Comparison of ENCODE assay signal across 8 cellular contexts in the genomic region with DNA sequence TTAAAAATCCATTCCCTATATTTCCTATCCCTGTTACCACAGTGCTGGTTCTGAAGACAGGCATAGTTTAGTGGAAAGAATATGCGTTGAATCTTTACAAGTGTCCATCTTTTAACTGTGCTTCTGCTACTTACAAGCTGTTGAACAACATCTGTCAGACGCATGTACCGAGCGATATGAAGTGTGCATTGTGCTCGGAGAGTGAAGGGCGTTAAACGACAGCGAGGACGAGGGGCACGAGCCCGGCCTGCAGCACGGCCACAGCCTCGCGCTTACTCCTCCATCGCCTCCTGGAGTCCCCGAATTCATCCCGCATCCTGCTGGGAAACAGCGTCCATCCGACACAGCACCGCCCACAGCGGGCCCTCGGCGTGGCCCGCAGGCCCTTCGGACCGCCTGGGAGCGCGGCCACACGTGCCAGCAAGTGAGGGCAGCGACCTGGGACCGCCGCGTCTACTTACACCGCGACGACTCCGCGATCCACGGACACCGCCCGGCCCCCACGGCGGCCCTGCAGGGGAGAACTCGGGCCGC. TPM values are rescaled to one million over a fixed set of nuclear protein-coding genes. Genes with fewer than 3 reads are reported as not detected.
DNase-seq lines count a peak whose midpoint lies in the region; ATAC-seq and TF ChIP-seq lines count a peak whose summit lies in the region.

No MANE protein-coding gene starts in this region.

- H3K9ac ChIP-seq in endodermal cell (ENCODE audit: extremely low read depth, low read length, poor library complexity, severe bottlenecking) (peak overlapping the region; percentile 94), mucosa of rectum (ENCODE audit: low read depth in 1 of 2, low read length in 2 of 2) (peak overlapping the region; percentile 95 to 96)

- TF ChIP-seq CTCF in BJ (IDR thresholded peaks at IDR 0.05; ENCODE audit: insufficient read depth, low read depth, low read length) (no peak; the same call in 1 of the 2 replicates), endodermal cell (conservative IDR thresholded peaks at IDR 0.05) (no peak)

- no peaks in the 10 kb centered on the region for H3K27me3 Mint-ChIP-seq in endodermal cell (ENCODE audit: insufficient read depth)

- peaks cover 37% of the 10 kb centered on the region for H3K36me3 Mint-ChIP-seq in endodermal cell (ENCODE audit: low read depth)

- CTCF ChIA-PET in BJ (lab: Yijun Ruan, JAX): no interaction called here

- H3K4me1 ChIP-seq in endodermal cell (ENCODE audit: control insufficient read depth, insufficient read depth, low read length): no peaks in the 10 kb centered on the region
- peaks cover 9 to 17% of the 10 kb centered on the region in 2 donors for H3K4me1 ChIP-seq in mucosa of rectum (ENCODE audit: control insufficient read depth in 2 of 2, insufficient read depth in 2 of 2, low read length in 2 of 2)

- H3K9me3 Mint-ChIP-seq in endodermal cell: no peaks in the 10 kb centered on the region

- H3K27ac ChIP-seq in endodermal cell (ENCODE audit: low read depth, low read length) (peak overlapping the region; percentile 95), mucosa of rectum (ENCODE audit: low read depth in 2 of 2, low read length in 2 of 2) (peak overlapping the region; percentile 99)

- H3K27me3 ChIP-seq in BJ (ENCODE audit: control insufficient read depth, insufficient read depth, low read length) (no peaks in the 10 kb centered on the region), endodermal cell (ENCODE audit: control insufficient read depth, insufficient read depth, low read length, poor library complexity, severe bottlenecking) (no peaks in the 10 kb centered on the region), mucosa of rectum (ENCODE audit: control insufficient read depth in 2 of 2, insufficient read depth in 2 of 2, low read length in 2 of 2) (no peaks in the 10 kb centered on the region)

- H3K36me3 ChIP-seq in BJ (ENCODE audit: control insufficient read depth, insufficient read depth, low read length) (0 out of 2 replicates have a peak, but pooled peaks cover 2% of the 10 kb centered on the region), endodermal cell (ENCODE audit: control insufficient read depth, insufficient read depth, low read length) (peaks cover 56% of the 10 kb centered on the region), mucosa of rectum (ENCODE audit: control insufficient read depth in 2 of 2, insufficient read depth in 2 of 2, low read length in 2 of 2) (peaks cover 4 to 16% of the 10 kb centered on the region in 2 donors)

- ATAC-seq in GM18909 (IDR thresholded peaks at IDR 0.05; ENCODE audit: poor library complexity, unreplicated experiment) (peak; percentile 9), HG03280 (IDR thresholded peaks at IDR 0.05; ENCODE audit: unreplicated experiment) (peak; percentile 9)

- H3K27ac Mint-ChIP-seq in endodermal cell: peak overlapping the region; percentile 81

- 0 to 1% methylated on average over 32 to 45 of the region's 45 CpGs for WGBS in endodermal cell (ENCODE audit: insufficient coverage in 1 of 2, insufficient read length in 1 of 2), 2 experiments

- peak overlapping the region; percentile 77 for H3K4me3 ChIP-seq in BJ (ENCODE audit: low read depth, low read length)
- H3K4me3 ChIP-seq in endodermal cell (ENCODE audit: low read length): peak overlapping the region; percentile 100
- peak overlapping the region; percentile 69 to 89 for H3K4me3 ChIP-seq in mucosa of rectum (ENCODE audit: low read length in 2 of 2)

- H3K9me3 ChIP-seq in endodermal cell (ENCODE audit: control insufficient read depth, low read length): no peaks in the 10 kb centered on the region
- H3K9me3 ChIP-seq in mucosa of rectum (ENCODE audit: control insufficient read depth in 2 of 2, low read length in 2 of 2): no peaks in the 10 kb centered on the region

- peak overlapping the region; percentile 84 for H3K4me3 Mint-ChIP-seq in endodermal cell

- POLR2A ChIA-PET in BJ (lab: Charles Lee): interaction anchor here (0.6 kb wide), 1 partner anchor 131 kb away, joined by 6 read pairs; no protein-coding TSS in a partner anchor

- peaks cover 39% of the 10 kb centered on the region for H3K4me1 Mint-ChIP-seq in endodermal cell

- DNase-seq in BJ (ENCODE audit: low read depth): no peak
- DNase-seq in SK-N-DZ (ENCODE audit: low spot score): peak; percentile 43
- peak; percentile 76 for DNase-seq in endodermal cell
- no peak for DNase-seq in DMS153 (lab: John Stamatoyannopoulos, UW)
- DNase-seq in 8988T: no peak

RNA-seq across cellular contexts. Expression of a gene that starts 0.5 kb away (rescaled TPM):
- 73.6 and 87.5 TPM in 2 replicates for polyA plus RNA-seq in BJ (2011; rRNA removed)
- 28.2 and 43.4 TPM in 2 replicates for polyA minus RNA-seq in BJ (2011; rRNA and poly(A)+ RNA removed)
- polyA plus RNA-seq in SK-N-DZ (2014; cell fraction: cytosol; rRNA removed): 88.9 and 89.9 TPM in 2 replicates
- polyA plus RNA-seq in SK-N-DZ (2014; cell fraction: nucleus; rRNA removed): 160 and 166 TPM in 2 replicates
- 10 to 100 TPM; 70.5 to 71.7 TPM for total RNA-seq in endodermal cell
- 55.5 TPM for polyA plus RNA-seq in endodermal cell (2013, experiment 1 of 2)
- 54.2 TPM for polyA plus RNA-seq in endodermal cell (2013, experiment 2 of 2)

RNA-seq across cellular contexts. Expression of a gene that starts 1.5 kb away (rescaled TPM):
- 51.5 and 67.1 TPM in 2 replicates for polyA plus RNA-seq in BJ (2011; rRNA removed)
- 35.6 and 39.4 TPM in 2 replicates for polyA minus RNA-seq in BJ (2011; rRNA and poly(A)+ RNA removed)
- polyA plus RNA-seq in SK-N-DZ (2014; cell fraction: cytosol; rRNA removed): 68.6 and 84.7 TPM in 2 replicates
- 77.7 and 99.6 TPM in 2 replicates for polyA plus RNA-seq in SK-N-DZ (2014; cell fraction: nucleus; rRNA removed)
- 10 to 100 TPM; 92.9 to 99.4 TPM for total RNA-seq in endodermal cell
- polyA plus RNA-seq in endodermal cell (2013, experiment 1 of 2): 64.6 TPM
- polyA plus RNA-seq in endodermal cell (2013, experiment 2 of 2): 64.5 TPM

RNA-seq across cellular contexts. Expression of a gene that starts 49.5 kb away (rescaled TPM):
- not detected in 2 replicates for polyA plus RNA-seq in BJ (2011; rRNA removed)
- not detected in 2 replicates for polyA minus RNA-seq in BJ (2011; rRNA and poly(A)+ RNA removed)
- 0.07 TPM in 1 of 2 replicates, not detected in the other for polyA plus RNA-seq in SK-N-DZ (2014; cell fraction: cytosol; rRNA removed)
- polyA plus RNA-seq in SK-N-DZ (2014; cell fraction: nucleus; rRNA removed): not detected in 2 replicates
- total RNA-seq in endodermal cell: under 1 TPM; 0.40 to 0.84 TPM
- polyA plus RNA-seq in endodermal cell (2013, experiment 1 of 2): 0.53 TPM
- polyA plus RNA-seq in endodermal cell (2013, experiment 2 of 2): not detected

Comparison
In these comparisons a context has a peak if more than half of its experiments do, and no peak if none do; other contexts are left out.
1. DNase-seq: peak in SK-N-DZ (single experiment) and endodermal cell (single experiment); none in BJ (single experiment), DMS153 (single experiment) and 8988T (single experiment).
2. Peak in every context shown above with its lines, with median percentiles within 50 percentile points of each other: H3K4me3 ChIP-seq.